In the genomic region with DNA sequence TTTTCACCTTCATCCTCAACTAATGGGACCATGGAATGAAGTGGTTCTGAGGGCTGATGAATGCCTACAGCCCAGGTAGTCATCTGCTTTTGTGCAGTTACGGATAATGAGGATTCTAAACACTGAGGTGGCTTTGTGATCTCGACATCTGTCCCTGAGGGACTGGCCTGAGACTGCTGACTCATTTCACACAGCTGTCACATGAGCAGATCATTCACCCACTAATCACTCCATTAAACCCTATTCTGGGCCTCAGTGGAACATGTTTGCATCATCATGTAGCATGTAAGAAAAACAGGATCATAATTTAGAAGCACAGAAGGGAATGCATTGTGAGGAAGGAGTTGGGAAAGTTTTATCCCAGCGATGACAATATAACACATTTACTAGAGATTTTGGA, we compare ENCODE assay signal across 9 cellular contexts.
A peak's percentile ranks its signal among the peaks of the same experiment; 100 is the strongest.
DNase-seq lines count a peak whose midpoint lies in the region; ATAC-seq and TF ChIP-seq lines count a peak whose summit lies in the region.
"Had no signal": no experiment of that assay in that cellular context is flagged by ENCODE, and none has a peak within 500 bp of the region (broad histone marks: within the 10 kb centered on the region; RNA-seq: fewer than 3 reads in every experiment).

No MANE protein-coding gene starts in this region.

- WGBS in GM23248 (ENCODE audit: low coverage in 1 of 2, low lambda C conversion rate in 2 of 2, missing lambda C conversion rate in 2 of 2), 2 experiments, result 34 to 35% methylated on average over 3 of the region's 3 CpGs

- H3K4me2 ChIP-seq in GM23248 (ENCODE audit: unreplicated experiment), result no peak overlapping the region

- no peaks in the 10 kb centered on the region for H3K9me3 ChIP-seq in GM23248 (ENCODE audit: low read depth)

- 0 out of 2 replicates have a peak, but pooled peaks cover 4% of the 10 kb centered on the region for H3K9me2 ChIP-seq in GM23248 (ENCODE audit: insufficient read depth)

- in situ Hi-C loops in GM23248 (cut with MboI), result no loop called here

- H3K4me3 ChIP-seq in GM23248, result no peak overlapping the region

- no peak overlapping the region for H3K27ac ChIP-seq in GM23248
- H3K27ac ChIP-seq in foreskin keratinocyte, result no peak overlapping the region

- no peaks in the 10 kb centered on the region for H3F3A ChIP-seq in GM23248 (ENCODE audit: insufficient read depth)

- H3K36me3 ChIP-seq in GM23248 (ENCODE audit: low read depth), result no peaks in the 10 kb centered on the region

- peak; percentile 96 for ATAC-seq in GM19467 (IDR thresholded peaks at IDR 0.05; ENCODE audit: unreplicated experiment)
- peak; percentile 86 for ATAC-seq in HG03025 (IDR thresholded peaks at IDR 0.05; ENCODE audit: low FRiP score, unreplicated experiment)
- ATAC-seq in foreskin keratinocyte, result no peak
- no peak for ATAC-seq in left ventricle myocardium superior

- H4K20me1 ChIP-seq in GM23248 (ENCODE audit: insufficient read depth), result no peaks in the 10 kb centered on the region

- no peak overlapping the region for H2AFZ ChIP-seq in GM23248

- no peak overlapping the region for H3K9ac ChIP-seq in GM23248

- H3K27me3 ChIP-seq in GM23248 (replicated peaks; ENCODE audit: insufficient read depth) (no peaks in the 10 kb centered on the region), foreskin keratinocyte (no peaks in the 10 kb centered on the region)

- DNase-seq in D341Med (ENCODE audit: low spot score) (peak; percentile 44), NCI-H2171 treated with DMSO at 0.1 percent for 48 hours (lab: John Stamatoyannopoulos, UW) (peak; percentile 83), GM23248 (no peak), foreskin keratinocyte (no peak), left ventricle myocardium superior (no peak), NCI-H2081 treated with DMSO at 0.1 percent for 48 hours (lab: John Stamatoyannopoulos, UW) (no peak)
- DNase-seq: activated CD4-positive, alpha-beta T cell treated with anti-CD3 and anti-CD28 coated beads, Interleukin-2, amount 10 ng/mL, durations not matched to agents 7 days and 5 days had no signal

- H3K4me1 ChIP-seq in GM23248 (ENCODE audit: insufficient read depth) (no peaks in the 10 kb centered on the region), foreskin keratinocyte (no peaks in the 10 kb centered on the region)

- intact Hi-C loops in left ventricle myocardium superior (cut with micrococcal nuclease), result no loop called here

- H3K79me2 ChIP-seq in GM23248 (ENCODE audit: insufficient read depth), result no peaks in the 10 kb centered on the region

- TF ChIP-seq CTCF in foreskin keratinocyte (conservative IDR thresholded peaks at IDR 0.05), result no peak

Comparison
In these comparisons a context has a peak if more than half of its experiments do, and no peak if none do; other contexts are left out.
1. DNase-seq: peak in D341Med (single experiment) and NCI-H2171 treated with DMSO at 0.1 percent for 48 hours (single experiment); none in GM23248 (single experiment), foreskin keratinocyte (0 of 2), left ventricle myocardium superior (single experiment) and NCI-H2081 treated with DMSO at 0.1 percent for 48 hours (single experiment).
2. ATAC-seq: peak in GM19467 (single experiment) and HG03025 (single experiment); none in foreskin keratinocyte (single experiment) and left ventricle myocardium superior (single experiment).